Comparison of ENCODE assay signal across 1 cellular context in genomic region chr1:216531308-216532239, GRCh38.
TF ChIP-seq lines count a peak whose summit lies in the region.

No MANE protein-coding gene starts in this region.

TF ChIP-seq in GM23338, 12 proteins besides CTCF, POLR2A, EP300 and RAD21 (continued from another document):
- no peak for TF ChIP-seq ZNF462 (CRISPR knock-in tag; IDR thresholded peaks at IDR 0.05)
